ENCODE assay signal across 1 cellular context in the genomic region with DNA sequence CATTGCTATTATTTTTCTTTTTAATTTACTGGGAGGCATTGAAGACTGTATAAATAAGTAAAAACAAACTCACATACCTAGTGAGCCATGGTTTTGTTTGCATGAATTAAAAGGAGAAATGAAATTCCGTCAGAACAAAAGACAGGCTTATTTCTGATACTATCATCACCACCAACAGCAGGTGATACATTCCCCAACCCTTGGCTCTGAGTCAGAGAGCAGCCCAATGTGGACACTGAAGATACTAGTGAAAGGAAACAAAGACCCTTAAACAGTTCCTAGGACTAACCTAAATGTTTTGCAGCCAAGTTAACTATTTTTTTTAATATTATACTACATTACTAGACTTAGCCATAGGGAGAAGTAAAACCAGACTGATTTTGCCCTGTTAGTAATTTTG.
TF ChIP-seq lines count a peak whose summit lies in the region.

No MANE protein-coding gene starts in this region.

TF ChIP-seq in GM12878, 131 proteins besides CTCF, POLR2A, EP300 and RAD21 (continued from another document):
- TF ChIP-seq MTA2 (IDR thresholded peaks at IDR 0.05; ENCODE audit: low read depth) (no peak), MYB (IDR thresholded peaks at IDR 0.05; ENCODE audit: borderline replicate concordance, low read depth, low read length) (no peak)
